Comparison of ENCODE assay signal across 13 cellular contexts in the genomic region with DNA sequence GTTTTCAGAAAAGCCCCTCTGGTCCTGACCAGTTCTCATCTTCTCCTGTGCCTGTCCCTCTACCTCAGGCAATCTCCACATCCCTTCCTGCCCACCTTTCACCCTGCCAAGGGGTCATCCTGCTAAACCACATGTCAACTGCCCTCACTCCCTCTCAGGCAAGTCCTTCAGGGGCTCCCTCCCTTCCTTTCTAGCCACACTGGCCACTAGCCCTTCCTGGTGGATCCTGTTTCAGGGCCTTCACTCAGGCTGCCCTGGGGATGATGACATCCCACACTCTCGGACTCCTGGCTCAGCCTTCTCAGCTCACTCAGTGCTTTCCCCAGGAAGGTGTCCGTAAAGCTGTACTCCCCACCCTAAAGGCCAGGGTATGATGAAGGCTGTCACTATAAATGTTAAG. TPM values are rescaled to one million over a fixed set of nuclear protein-coding genes. Genes with fewer than 3 reads are reported as not detected.
"Had no signal": no experiment of that assay in that cellular context is flagged by ENCODE, and none has a peak within 500 bp of the region (broad histone marks: within the 10 kb centered on the region; RNA-seq: fewer than 3 reads in every experiment).

No MANE protein-coding gene starts in this region.

- H3K27me3 ChIP-seq: hepatocyte had no signal

- H3K36me3 ChIP-seq: esophagus muscularis mucosa had no signal

- H3K27ac Mint-ChIP-seq: activated naive CD8-positive, alpha-beta T cell treated with anti-CD3 and anti-CD28 coated beads, Interleukin-2, amount 10 ng/mL, durations not matched to agents 7 days and 5 days; activated T-helper 1 cell treated with anti-CD3 and anti-CD28 coated beads, Interleukin-12 subunit alpha, Interleukin-12 subunit beta, Interleukin-2, Interleukin-4 antibody, amounts not matched to agents 30 ng/mL and 10 ng/mL and 1 ng/mL, durations not matched to agents 14 hours and 24 hours and 36 hours; dendritic cell treated with granulocyte-macrophage colony-stimulating factor and Interleukin-4, amounts not matched to agents 40 ng/mL and 50 ng/mL, for 4 days; memory B cell; natural killer cell treated with Interleukin-12 subunit alpha and Interleukin-12 subunit beta and Interleukin-15 and Interleukin-18, amount 100 ng/mL, for 72 hours; stimulated activated effector memory CD8-positive, alpha-beta T cell treated with anti-CD3 and anti-CD28 coated beads, Interleukin-12 subunit alpha, Interleukin-12 subunit beta, amount 100 ng/mL, for 72 hours had no signal

- H3K9me3 ChIP-seq: esophagus muscularis mucosa had no signal

- H2AFZ ChIP-seq: hepatocyte had no signal

- DNase-seq: activated naive CD8-positive, alpha-beta T cell treated with anti-CD3 and anti-CD28 coated beads, Interleukin-2, amount 10 ng/mL, durations not matched to agents 7 days and 5 days; kidney; left ventricle myocardium superior; stimulated activated CD4-positive, alpha-beta T cell treated with anti-CD3 and anti-CD28 coated beads, Interleukin-12 subunit alpha, Interleukin-12 subunit beta, amount 100 ng/mL, for 4 hours; stimulated activated CD4-positive, alpha-beta T cell treated with anti-CD3 and anti-CD28 coated beads, Interleukin-2, amount 100 ng/mL, for 24 hours; T-helper 9 cell had no signal

- H3K27ac ChIP-seq: esophagus muscularis mucosa, hepatocyte had no signal

- ATAC-seq: left ventricle myocardium superior; natural killer cell treated with Interleukin-12 subunit alpha and Interleukin-12 subunit beta and Interleukin-15 and Interleukin-18, amount 100 ng/mL, for 72 hours; stimulated activated effector memory CD8-positive, alpha-beta T cell treated with anti-CD3 and anti-CD28 coated beads, Interleukin-12 subunit alpha, Interleukin-12 subunit beta, amount 100 ng/mL, for 72 hours had no signal

- H3K4me3 Mint-ChIP-seq: activated naive CD8-positive, alpha-beta T cell treated with anti-CD3 and anti-CD28 coated beads, Interleukin-2, amount 10 ng/mL, durations not matched to agents 7 days and 5 days; activated T-helper 1 cell treated with anti-CD3 and anti-CD28 coated beads, Interleukin-12 subunit alpha, Interleukin-12 subunit beta, Interleukin-2, Interleukin-4 antibody, amounts not matched to agents 30 ng/mL and 10 ng/mL and 1 ng/mL, durations not matched to agents 14 hours and 24 hours and 36 hours; dendritic cell treated with granulocyte-macrophage colony-stimulating factor and Interleukin-4, amounts not matched to agents 40 ng/mL and 50 ng/mL, for 4 days; memory B cell; natural killer cell treated with Interleukin-12 subunit alpha and Interleukin-12 subunit beta and Interleukin-15 and Interleukin-18, amount 100 ng/mL, for 72 hours; stimulated activated effector memory CD8-positive, alpha-beta T cell treated with anti-CD3 and anti-CD28 coated beads, Interleukin-12 subunit alpha, Interleukin-12 subunit beta, amount 100 ng/mL, for 72 hours had no signal

- H3K9me3 Mint-ChIP-seq: activated naive CD8-positive, alpha-beta T cell treated with anti-CD3 and anti-CD28 coated beads, Interleukin-2, amount 10 ng/mL, durations not matched to agents 7 days and 5 days; activated T-helper 1 cell treated with anti-CD3 and anti-CD28 coated beads, Interleukin-12 subunit alpha, Interleukin-12 subunit beta, Interleukin-2, Interleukin-4 antibody, amounts not matched to agents 30 ng/mL and 10 ng/mL and 1 ng/mL, durations not matched to agents 14 hours and 24 hours and 36 hours; dendritic cell treated with granulocyte-macrophage colony-stimulating factor and Interleukin-4, amounts not matched to agents 40 ng/mL and 50 ng/mL, for 4 days; memory B cell; natural killer cell treated with Interleukin-12 subunit alpha and Interleukin-12 subunit beta and Interleukin-15 and Interleukin-18, amount 100 ng/mL, for 72 hours; stimulated activated effector memory CD8-positive, alpha-beta T cell treated with anti-CD3 and anti-CD28 coated beads, Interleukin-12 subunit alpha, Interleukin-12 subunit beta, amount 100 ng/mL, for 72 hours had no signal

- H3K4me3 ChIP-seq: esophagus muscularis mucosa, hepatocyte had no signal

- H3K36me3 Mint-ChIP-seq: activated naive CD8-positive, alpha-beta T cell treated with anti-CD3 and anti-CD28 coated beads, Interleukin-2, amount 10 ng/mL, durations not matched to agents 7 days and 5 days; natural killer cell treated with Interleukin-12 subunit alpha and Interleukin-12 subunit beta and Interleukin-15 and Interleukin-18, amount 100 ng/mL, for 72 hours had no signal

- H3K4me2 ChIP-seq: hepatocyte had no signal

- H3K79me2 ChIP-seq: hepatocyte had no signal

RNA-seq across cellular contexts. Expression of gene STEAP1B, which starts 13.4 kb away (rescaled TPM):
- total RNA-seq: hepatocyte had no signal
